In the genomic region with DNA sequence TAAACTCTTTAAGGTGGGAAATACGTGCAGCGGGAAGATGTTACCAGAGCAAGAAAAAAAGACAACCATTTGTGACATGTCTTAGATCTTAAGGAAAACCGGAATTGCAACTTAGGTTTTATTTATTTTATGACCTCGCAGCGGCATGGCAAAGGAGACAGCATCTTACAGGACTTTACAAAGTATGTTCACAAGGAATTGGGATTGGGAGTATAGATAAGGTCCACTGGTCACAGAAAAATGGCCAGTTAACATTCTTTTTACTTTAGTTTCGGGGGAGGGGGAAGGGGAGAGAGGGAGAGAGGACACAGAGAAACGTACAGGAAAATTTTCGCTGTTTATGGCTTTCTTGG, we compare ENCODE assay signal across 12 cellular contexts.
DNase-seq lines count a peak whose midpoint lies in the region; ATAC-seq, FAIRE-seq and TF ChIP-seq lines count a peak whose summit lies in the region.
"Had no signal": no experiment of that assay in that cellular context is flagged by ENCODE, and none has a peak within 500 bp of the region (broad histone marks: within the 10 kb centered on the region; RNA-seq: fewer than 3 reads in every experiment).

No MANE protein-coding gene starts in this region.

- peak overlapping the region; percentile 38 to 40 for H3K4me3 ChIP-seq in right atrium auricular region
- H3K4me3 ChIP-seq in ectodermal cell (ENCODE audit: insufficient read depth, low read depth, low read length), result peak overlapping the region; percentile 37
- no peak overlapping the region for H3K4me3 ChIP-seq in mucosa of stomach (ENCODE audit: low read length)

- intact Hi-C loops in left ventricle myocardium superior (cut with micrococcal nuclease), result no loop called here

- 50 to 53% methylated on average over 8 of the region's 8 CpGs for WGBS in ectodermal cell, 2 experiments

- H3K27me3 ChIP-seq in right atrium auricular region (no peaks in the 10 kb centered on the region), ectodermal cell (ENCODE audit: control insufficient read depth, insufficient read depth, low read length, poor library complexity, severe bottlenecking) (no peaks in the 10 kb centered on the region), mucosa of stomach (ENCODE audit: control insufficient read depth, insufficient read depth, low read length) (no peaks in the 10 kb centered on the region)

- no peaks in the 10 kb centered on the region for H3K4me1 ChIP-seq in right atrium auricular region
- H3K4me1 ChIP-seq in ectodermal cell (ENCODE audit: control insufficient read depth, insufficient read depth, low read length), result no peaks in the 10 kb centered on the region
- H3K4me1 ChIP-seq in mucosa of stomach (ENCODE audit: control insufficient read depth, insufficient read depth, low read length), result no peaks in the 10 kb centered on the region

- H3K27ac ChIP-seq in right atrium auricular region (no peak overlapping the region), ectodermal cell (ENCODE audit: insufficient read depth, low read depth, low read length, poor library complexity, severe bottlenecking) (no peak overlapping the region)
- H3K27ac ChIP-seq: C4-2B, WERI-Rb-1 had no signal

- DNase-seq in right atrium auricular region (ENCODE audit: low spot score) (no peak), left ventricle myocardium superior (no peak), GM12892 (ENCODE audit: insufficient read length) (no peak), NCI-H446 (lab: John Stamatoyannopoulos, UW) (no peak), frontal cortex (ENCODE audit: low spot score in 2 of 2) (no peak)
- DNase-seq: NK-92 treated with Interleukin-12 subunit alpha and Interleukin-12 subunit beta, amount 100 ng/mL, for 24 hours; WERI-Rb-1 had no signal

- FAIRE-seq in GM12892 (lab: Jason Lieb, UNC) (no peak), frontal cortex (lab: Jason Lieb, UNC) (no peak)
- FAIRE-seq: GM18507 had no signal

- no peak for ATAC-seq in left ventricle myocardium superior
- ATAC-seq in HG03571 (IDR thresholded peaks at IDR 0.05; ENCODE audit: unreplicated experiment), result no peak

- H3K36me3 ChIP-seq in right atrium auricular region (no peaks in the 10 kb centered on the region), ectodermal cell (ENCODE audit: control insufficient read depth, insufficient read depth, low read length) (no peaks in the 10 kb centered on the region), mucosa of stomach (ENCODE audit: control insufficient read depth, insufficient read depth, low read length) (no peaks in the 10 kb centered on the region)
- H3K36me3 ChIP-seq: WERI-Rb-1 had no signal

- H3K9me3 ChIP-seq in right atrium auricular region (peaks cover 0 to 4% of the 10 kb centered on the region in 2 donors), ectodermal cell (ENCODE audit: control insufficient read depth, low read length) (no peaks in the 10 kb centered on the region), mucosa of stomach (ENCODE audit: control insufficient read depth, low read length) (no peaks in the 10 kb centered on the region)

- peak overlapping the region; percentile 60 for H3K9ac ChIP-seq in mucosa of stomach (ENCODE audit: low read length)

- no peak for TF ChIP-seq CTCF in right atrium auricular region (IDR thresholded peaks at IDR 0.05)

- TF ChIP-seq POLR2A in GM12892 (IDR thresholded peaks at IDR 0.05; ENCODE audit: low read depth, low read length), result no peak
